In genomic region chr3:48514431-48515227, GRCh38 we compare ENCODE assay signal across 16 cellular contexts. TPM values are rescaled to one million over a fixed set of nuclear protein-coding genes. Genes with fewer than 3 reads are reported as not detected.
DNase-seq lines count a peak whose midpoint lies in the region; ATAC-seq, FAIRE-seq and TF ChIP-seq lines count a peak whose summit lies in the region.
"Had no signal": no experiment of that assay in that cellular context is flagged by ENCODE, and none has a peak within 500 bp of the region (broad histone marks: within the 10 kb centered on the region; RNA-seq: fewer than 3 reads in every experiment).

No MANE protein-coding gene starts in this region.

- no peak for FAIRE-seq in kidney (lab: Jason Lieb, UNC)
- FAIRE-seq: GM12892 had no signal

- H3K4me3 ChIP-seq in kidney (ENCODE audit: low read length in 2 of 2) (no peak overlapping the region), SJCRH30 (no peak overlapping the region)
- H3K4me3 ChIP-seq: upper lobe of left lung had no signal

- no peaks in the 10 kb centered on the region for H3K9me3 ChIP-seq in kidney (ENCODE audit: control insufficient read depth in 1 of 2, low read length in 2 of 2)
- H3K9me3 ChIP-seq in SJCRH30 (replicated peaks) = no peaks in the 10 kb centered on the region
- H3K9me3 ChIP-seq: upper lobe of left lung had no signal

- H3K27ac ChIP-seq in kidney (ENCODE audit: low read depth in 2 of 2, low read length in 2 of 2) (no peak overlapping the region), SJCRH30 (no peak overlapping the region)
- H3K27ac ChIP-seq: RWPE1, upper lobe of left lung had no signal

- H3K27me3 Mint-ChIP-seq in activated CD8-positive, alpha-beta T cell treated with anti-CD3 and anti-CD28 coated beads, Interleukin-2, amount 10 ng/mL, durations not matched to agents 7 days and 5 days (ENCODE audit: low read depth) = peaks cover 6% of the 10 kb centered on the region

- H3K9me3 Mint-ChIP-seq in activated CD8-positive, alpha-beta T cell treated with anti-CD3 and anti-CD28 coated beads, Interleukin-2, amount 10 ng/mL, durations not matched to agents 7 days and 5 days (ENCODE audit: insufficient read depth) = no peaks in the 10 kb centered on the region

- peaks cover 12% of the 10 kb centered on the region for H3K36me3 Mint-ChIP-seq in activated CD8-positive, alpha-beta T cell treated with anti-CD3 and anti-CD28 coated beads, Interleukin-2, amount 10 ng/mL, durations not matched to agents 7 days and 5 days (ENCODE audit: low read depth)

- no peaks in the 10 kb centered on the region for H3K27me3 ChIP-seq in SJCRH30
- H3K27me3 ChIP-seq: upper lobe of left lung had no signal

- no peak overlapping the region for H3K9ac ChIP-seq in kidney (ENCODE audit: low read length in 2 of 2)

- DNase-seq in activated CD4-positive, alpha-beta T cell treated with anti-CD3 and anti-CD28 coated beads for 48 hours = peak; percentile 28
- DNase-seq in activated CD4-positive, alpha-beta T cell treated with anti-CD3 and anti-CD28 coated beads, Interleukin-2, amount 50 U/mL, for 1 hour = no peak
- DNase-seq in GM13977 (ENCODE audit: low spot score) = peak; percentile 30
- peak; percentile 77 for DNase-seq in activated CD8-positive, alpha-beta T cell treated with anti-CD3 and anti-CD28 coated beads, Interleukin-2, amount 10 ng/mL, durations not matched to agents 7 days and 5 days
- peak; percentile 16 for DNase-seq in kidney
- no peak for DNase-seq in GM10248 (ENCODE audit: extremely low spot score)
- DNase-seq in SJCRH30 = no peak
- DNase-seq: 8988T; activated CD4-positive, CD25-positive, alpha-beta regulatory T cell; activated gamma-delta T cell treated with Interleukin-2 at 50 U/mL for 16 hours; HCEC 1CT; MV-4-11; upper lobe of left lung had no signal

- H3K36me3 ChIP-seq in kidney (ENCODE audit: control insufficient read depth in 1 of 2, insufficient read depth in 2 of 2, low read length in 2 of 2) (no peaks in the 10 kb centered on the region), SJCRH30 (no peaks in the 10 kb centered on the region)

- ATAC-seq in activated CD8-positive, alpha-beta T cell treated with anti-CD3 and anti-CD28 coated beads, Interleukin-2, amount 10 ng/mL, durations not matched to agents 7 days and 5 days = peak; percentile 73
- no peak for ATAC-seq in HG02973 (IDR thresholded peaks at IDR 0.05; ENCODE audit: unreplicated experiment)

- TF ChIP-seq CTCF in GM13977 (IDR thresholded peaks at IDR 0.05; ENCODE audit: extremely low read depth, insufficient read depth, missing control alignments) (no peak), kidney (IDR thresholded peaks at IDR 0.05; ENCODE audit: borderline replicate concordance, extremely low read depth, insufficient read depth) (no peak), GM10248 (IDR thresholded peaks at IDR 0.05; ENCODE audit: control extremely low read depth, extremely low read depth, low read depth, missing control alignments) (no peak)

- H3K4me1 ChIP-seq in kidney (ENCODE audit: control insufficient read depth in 1 of 2, insufficient read depth in 1 of 2, low read depth in 1 of 2, low read length in 2 of 2) (no peaks in the 10 kb centered on the region), SJCRH30 (no peaks in the 10 kb centered on the region)
- H3K4me1 ChIP-seq: upper lobe of left lung had no signal

- CTCF ChIA-PET in activated CD8-positive, alpha-beta T cell treated with anti-CD3 and anti-CD28 coated beads, Interleukin-2, amount 10 ng/mL, durations not matched to agents 7 days and 5 days (lab: Charles Lee) = interaction anchor here (0.8 to 4.0 kb wide), 9 partner anchors 8 to 114 kb away, joined by 3 to 29 read pairs (median 5); partner anchors contain the start of gene SHISA5
- CTCF ChIA-PET in GM10248 (lab: Yijun Ruan, JAX) = interaction anchor here (0.9 to 2.4 kb wide), 6 partner anchors 13 to 114 kb away, joined by 3 to 8 read pairs (median 4); no protein-coding TSS in a partner anchor

- H3K27ac Mint-ChIP-seq in activated CD8-positive, alpha-beta T cell treated with anti-CD3 and anti-CD28 coated beads, Interleukin-2, amount 10 ng/mL, durations not matched to agents 7 days and 5 days = peak overlapping the region; percentile 75

- peaks cover 65% of the 10 kb centered on the region for H3K4me1 Mint-ChIP-seq in activated CD8-positive, alpha-beta T cell treated with anti-CD3 and anti-CD28 coated beads, Interleukin-2, amount 10 ng/mL, durations not matched to agents 7 days and 5 days (ENCODE audit: low read depth)

- peak overlapping the region; percentile 43 for H3K4me3 Mint-ChIP-seq in activated CD8-positive, alpha-beta T cell treated with anti-CD3 and anti-CD28 coated beads, Interleukin-2, amount 10 ng/mL, durations not matched to agents 7 days and 5 days

- POLR2A ChIA-PET in activated CD8-positive, alpha-beta T cell treated with anti-CD3 and anti-CD28 coated beads, Interleukin-2, amount 10 ng/mL, durations not matched to agents 7 days and 5 days (lab: Charles Lee) = interaction anchor here (0.6 to 3.7 kb wide), 5 partner anchors 9 to 58 kb away, joined by 3 to 14 read pairs (median 4); a partner anchor contains a TSS
- POLR2A ChIA-PET in GM10248 (lab: Yijun Ruan, JAX) = interaction anchor here (1.2 kb wide), 1 partner anchor 9 kb away, joined by 3 read pairs; no protein-coding TSS in a partner anchor

- in situ Hi-C loops in GM13977 (cut with MboI; ENCODE audit: low pct_unique_long_range_greater_than_20kb, low sequenced_read_pairs, unreplicated experiment) = no loop called here

- intact Hi-C loops in kidney (cut with DNase I) = no loop called here

RNA-seq across cellular contexts. Expression of gene SHISA5, which starts 10.7 kb away (rescaled TPM):
- 100 to 1,000 TPM; 195 to 201 TPM for total RNA-seq in activated CD8-positive, alpha-beta T cell treated with anti-CD3 and anti-CD28 coated beads, Interleukin-2, amount 10 ng/mL, durations not matched to agents 7 days and 5 days
- total RNA-seq in kidney = 214 TPM
- 157 TPM for polyA plus RNA-seq in kidney (ENCODE audit: insufficient read depth, low read depth, low replicate concordance)
- 74.9 and 78.1 TPM in 2 replicates for total RNA-seq in SJCRH30 (2014; rRNA removed; shearing (Covaris generic))

RNA-seq across cellular contexts. Expression of gene PFKFB4, which starts 42.0 kb away (rescaled TPM):
- total RNA-seq in activated CD8-positive, alpha-beta T cell treated with anti-CD3 and anti-CD28 coated beads, Interleukin-2, amount 10 ng/mL, durations not matched to agents 7 days and 5 days = 10 to 100 TPM; 42.8 to 49.1 TPM
- total RNA-seq in kidney = 4.6 TPM
- 2.1 TPM for polyA plus RNA-seq in kidney (ENCODE audit: insufficient read depth, low read depth, low replicate concordance)
- 8.0 and 8.3 TPM in 2 replicates for total RNA-seq in SJCRH30 (2014; rRNA removed; shearing (Covaris generic))

RNA-seq across cellular contexts. Expression of gene UCN2, which starts 49.0 kb away (rescaled TPM):
- total RNA-seq in activated CD8-positive, alpha-beta T cell treated with anti-CD3 and anti-CD28 coated beads, Interleukin-2, amount 10 ng/mL, durations not matched to agents 7 days and 5 days = not detected
- not detected for total RNA-seq in kidney
- not detected for polyA plus RNA-seq in kidney (ENCODE audit: insufficient read depth, low read depth, low replicate concordance)
- total RNA-seq in SJCRH30 (2014; rRNA removed; shearing (Covaris generic)) = 0.14 TPM in 1 of 2 replicates, not detected in the other
- total RNA-seq: upper lobe of left lung had no signal

Comparison
In these comparisons a context has a peak if more than half of its experiments do, and no peak if none do; other contexts are left out.
1. DNase-seq: peak in activated CD4-positive, alpha-beta T cell treated with anti-CD3 and anti-CD28 coated beads for 48 hours (single experiment), GM13977 (single experiment), activated CD8-positive, alpha-beta T cell treated with anti-CD3 and anti-CD28 coated beads, Interleukin-2, amount 10 ng/mL, durations not matched to agents 7 days and 5 days (single experiment) and kidney (single experiment); none in activated CD4-positive, alpha-beta T cell treated with anti-CD3 and anti-CD28 coated beads, Interleukin-2, amount 50 U/mL, for 1 hour (single experiment), GM10248 (single experiment) and SJCRH30 (0 of 2).